ENCODE assay signal across 1 cellular context in genomic region chr7:87866533-87866932, GRCh38.
TF ChIP-seq lines count a peak whose summit lies in the region.

No MANE protein-coding gene starts in this region.

TF ChIP-seq in K562, 482 proteins besides CTCF, POLR2A, EP300 and RAD21 (continued from another document):
- TF ChIP-seq TAL1 (IDR thresholded peaks at IDR 0.05) (peak; percentile 35; the same call in 1 of the 2 replicates), CBFA2T3 (IDR thresholded peaks at IDR 0.05) (peak; percentile 72), ARID1B (IDR thresholded peaks at IDR 0.05) (peak; percentile 67), NCOR1 (IDR thresholded peaks at IDR 0.05) (peak; percentile 33; the same call in 1 of the 2 replicates), ZEB2 (IDR thresholded peaks at IDR 0.05) (peak; percentile 76; the same call in 1 of the 2 replicates), SMARCA4 (IDR thresholded peaks at IDR 0.05) (0 out of 2 replicates have a peak, but pooled peaks have one; percentile 40)
TF ChIP-seq in K562: peak in this region for 12; not testable (repeated sequence) for 470.
